1 cellular context compared by ENCODE assay signal in genomic region chr2:10043906-10044601, GRCh38.
TF ChIP-seq lines count a peak whose summit lies in the region.

No MANE protein-coding gene starts in this region.

TF ChIP-seq in HepG2, 621 proteins besides CTCF, POLR2A, EP300 and RAD21 (continued from another document and continues in another):
- TF ChIP-seq IKZF5 (CRISPR knock-in tag; IDR thresholded peaks at IDR 0.05) = peak; percentile 59; the same call in 1 of the 2 replicates
- TF ChIP-seq ZSCAN31 (CRISPR knock-in tag; IDR thresholded peaks at IDR 0.05; ENCODE audit: low read depth) = peak; percentile 10; the same call in 1 of the 2 replicates
- no peak for TF ChIP-seq MAFF (IDR thresholded peaks at IDR 0.05; ENCODE audit: low read depth, low read length)
- TF ChIP-seq ZXDC (CRISPR knock-in tag; IDR thresholded peaks at IDR 0.05) = 0 out of 2 replicates have a peak, but pooled peaks have one; percentile 20
- TF ChIP-seq ZNF598 (CRISPR knock-in tag; IDR thresholded peaks at IDR 0.05; ENCODE audit: borderline replicate concordance) = no peak
- peak; percentile 94 for TF ChIP-seq CREB1 (IDR thresholded peaks at IDR 0.05)
- TF ChIP-seq CREB1 (CRISPR knock-in tag; IDR thresholded peaks at IDR 0.05) = no peak
- TF ChIP-seq MTF2 (CRISPR knock-in tag; IDR thresholded peaks at IDR 0.05; ENCODE audit: borderline replicate concordance) = peak; percentile 12; the same call in 1 of the 2 replicates
- no peak for TF ChIP-seq POLR2AphosphoS2 (IDR thresholded peaks at IDR 0.05; ENCODE audit: low read depth, low read length)
- 0 out of 2 replicates have a peak, but pooled peaks have one; percentile 30 for TF ChIP-seq CBFB (CRISPR knock-in tag; IDR thresholded peaks at IDR 0.05)
- no peak for TF ChIP-seq KDM1A (CRISPR knock-in tag; IDR thresholded peaks at IDR 0.05)
- TF ChIP-seq ZFX (CRISPR knock-in tag; IDR thresholded peaks at IDR 0.05; ENCODE audit: low read depth) = peak; percentile 14; the same call in 1 of the 2 replicates
- no peak for TF ChIP-seq HOXD1 (CRISPR knock-in tag; IDR thresholded peaks at IDR 0.05)
- no peak; the same call in none of the 2 replicates for TF ChIP-seq CHCHD3 (CRISPR knock-in tag; IDR thresholded peaks at IDR 0.05)
- TF ChIP-seq SALL1 (CRISPR knock-in tag; IDR thresholded peaks at IDR 0.05) = peak; percentile 85
- 0 out of 2 replicates have a peak, but pooled peaks have one; percentile 51 for TF ChIP-seq NFAT5 (CRISPR knock-in tag; IDR thresholded peaks at IDR 0.05)
- TF ChIP-seq AHR (CRISPR knock-in tag; IDR thresholded peaks at IDR 0.05) = peak; percentile 13; the same call in 1 of the 2 replicates
- TF ChIP-seq ZNF441 (CRISPR knock-in tag; IDR thresholded peaks at IDR 0.05; ENCODE audit: borderline replicate concordance) = peak; percentile 63; the same call in 1 of the 2 replicates
- peak; percentile 53; the same call in 1 of the 2 replicates for TF ChIP-seq TSC22D2 (CRISPR knock-in tag; IDR thresholded peaks at IDR 0.05; ENCODE audit: borderline replicate concordance)
- TF ChIP-seq MAZ (IDR thresholded peaks at IDR 0.05; ENCODE audit: borderline replicate concordance, low read depth, low read length) = no peak; the same call in 1 of the 2 replicates
- TF ChIP-seq MAZ (CRISPR knock-in tag; IDR thresholded peaks at IDR 0.05; ENCODE audit: low read depth) = peak; percentile 80
- no peak for TF ChIP-seq ZKSCAN5 (CRISPR knock-in tag; IDR thresholded peaks at IDR 0.05)
- 0 out of 2 replicates have a peak, but pooled peaks have one; percentile 72 for TF ChIP-seq ZNF703 (CRISPR knock-in tag; IDR thresholded peaks at IDR 0.05; ENCODE audit: borderline replicate concordance)
- no peak for TF ChIP-seq SP1 (IDR thresholded peaks at IDR 0.05)
- TF ChIP-seq SP1 (CRISPR knock-in tag; IDR thresholded peaks at IDR 0.05) = peak; percentile 67
- no peak for TF ChIP-seq ZNF333 (CRISPR knock-in tag; IDR thresholded peaks at IDR 0.05; ENCODE audit: borderline replicate concordance)
- no peak for TF ChIP-seq DPF2 (CRISPR knock-in tag; IDR thresholded peaks at IDR 0.05; ENCODE audit: borderline replicate concordance, low read depth)
- TF ChIP-seq HOXA9 (CRISPR knock-in tag; IDR thresholded peaks at IDR 0.05; ENCODE audit: borderline replicate concordance) = peak; percentile 88; the same call in 1 of the 2 replicates
- TF ChIP-seq ZHX1 (CRISPR knock-in tag; IDR thresholded peaks at IDR 0.05; ENCODE audit: low read depth) = peak; percentile 96
- no peak; the same call in 1 of the 2 replicates for TF ChIP-seq JDP2 (CRISPR knock-in tag; IDR thresholded peaks at IDR 0.05; ENCODE audit: borderline replicate concordance)
- TF ChIP-seq DZIP1 (CRISPR knock-in tag; IDR thresholded peaks at IDR 0.05) = peak; percentile 61; the same call in 1 of the 2 replicates
- TF ChIP-seq SIN3B (IDR thresholded peaks at IDR 0.05; ENCODE audit: low read length) = no peak
- no peak for TF ChIP-seq ZNF180 (CRISPR knock-in tag; IDR thresholded peaks at IDR 0.05; ENCODE audit: borderline replicate concordance, low read depth)
- TF ChIP-seq POLR2G (IDR thresholded peaks at IDR 0.05; ENCODE audit: low read depth, low read length) = no peak
- no peak for TF ChIP-seq DDIT3 (CRISPR knock-in tag; IDR thresholded peaks at IDR 0.05)
- TF ChIP-seq ZNF710 (CRISPR knock-in tag; IDR thresholded peaks at IDR 0.05; ENCODE audit: borderline replicate concordance) = 0 out of 2 replicates have a peak, but pooled peaks have one; percentile 8
- TF ChIP-seq MXD3 (CRISPR knock-in tag; IDR thresholded peaks at IDR 0.05) = peak; percentile 75; the same call in 1 of the 2 replicates
